Comparison of ENCODE assay signal across 8 cellular contexts in genomic region chr16:81003610-81004460, GRCh38. TPM values are rescaled to one million over a fixed set of nuclear protein-coding genes. Genes with fewer than 3 reads are reported as not detected.
DNase-seq lines count a peak whose midpoint lies in the region; ATAC-seq lines count a peak whose summit lies in the region.

No MANE protein-coding gene starts in this region.

- H3K4me2 ChIP-seq in mesendoderm (ENCODE audit: low read length), result no peak overlapping the region

- no peak overlapping the region for H2BK15ac ChIP-seq in mesendoderm (replicated peaks; ENCODE audit: low read depth)

- no peaks in the 10 kb centered on the region for H3K27me3 ChIP-seq in mesendoderm (ENCODE audit: insufficient read depth, low read length, poor library complexity)

- H3K4ac ChIP-seq in mesendoderm (ENCODE audit: low read depth, low read length), result no peak overlapping the region

- no peak overlapping the region for H3K4me3 ChIP-seq in mesendoderm (ENCODE audit: low read length)

- no peak overlapping the region for H3K23ac ChIP-seq in mesendoderm (ENCODE audit: low read length)

- H3K36me3 ChIP-seq in mesendoderm (ENCODE audit: control insufficient read depth, insufficient read depth, low read length), result no peaks in the 10 kb centered on the region

- no peak overlapping the region for H3K9ac ChIP-seq in mesendoderm (ENCODE audit: low read length)

- no peak overlapping the region for H3K56ac ChIP-seq in mesendoderm (ENCODE audit: low read length)

- H3K4me3 Mint-ChIP-seq in activated naive CD8-positive, alpha-beta T cell treated with anti-CD3 and anti-CD28 coated beads, Interleukin-2, amount 50 U/mL, for 24 hours, result peak overlapping the region; percentile 98
- peak overlapping the region; percentile 79 for H3K4me3 Mint-ChIP-seq in memory B cell

- peaks cover 23% of the 10 kb centered on the region for H3K36me3 Mint-ChIP-seq in activated naive CD8-positive, alpha-beta T cell treated with anti-CD3 and anti-CD28 coated beads, Interleukin-2, amount 50 U/mL, for 24 hours (ENCODE audit: low read depth)
- H3K36me3 Mint-ChIP-seq in memory B cell, result peaks cover 8% of the 10 kb centered on the region

- H3K4me1 ChIP-seq in mesendoderm (ENCODE audit: control insufficient read depth, low read depth, low read length), result no peaks in the 10 kb centered on the region

- H3K79me1 ChIP-seq in mesendoderm (ENCODE audit: low read length), result peaks cover 16% of the 10 kb centered on the region

- H3K79me2 ChIP-seq in mesendoderm (ENCODE audit: control insufficient read depth, insufficient read depth, low read length), result peaks cover 73% of the 10 kb centered on the region

- H3K18ac ChIP-seq in mesendoderm (ENCODE audit: low read length), result no peak overlapping the region

- no peaks in the 10 kb centered on the region for H3K9me3 Mint-ChIP-seq in activated naive CD8-positive, alpha-beta T cell treated with anti-CD3 and anti-CD28 coated beads, Interleukin-2, amount 50 U/mL, for 24 hours
- H3K9me3 Mint-ChIP-seq in memory B cell, result no peaks in the 10 kb centered on the region

- no peak overlapping the region for H2BK120ac ChIP-seq in mesendoderm (ENCODE audit: low read depth, low read length)

- ATAC-seq in activated naive CD8-positive, alpha-beta T cell treated with anti-CD3 and anti-CD28 coated beads, Interleukin-2, amount 50 U/mL, for 24 hours, result peak; percentile 14
- ATAC-seq in memory B cell (ENCODE audit: low read depth) (no peak), HG03159 (IDR thresholded peaks at IDR 0.05; ENCODE audit: unreplicated experiment) (no peak)

- no peak overlapping the region for H4K5ac ChIP-seq in mesendoderm (ENCODE audit: low read length)

- H2AK5ac ChIP-seq in mesendoderm (ENCODE audit: low read length), result no peak overlapping the region

- peak; percentile 39 for DNase-seq in stimulated activated CD4-positive, alpha-beta T cell treated with anti-CD3 and anti-CD28 coated beads, Interleukin-15, amount 100 ng/mL, for 24 hours
- no peak for DNase-seq in stimulated activated CD4-positive, alpha-beta T cell treated with anti-CD3 and anti-CD28 coated beads, Interleukin-4, amount 100 ng/mL, for 1 hour
- no peak for DNase-seq in activated naive CD8-positive, alpha-beta T cell treated with anti-CD3 and anti-CD28 coated beads, Interleukin-2, amount 50 U/mL, for 24 hours
- no peak for DNase-seq in memory B cell (ENCODE audit: low spot score in 2 of 2)
- no peak for DNase-seq in mesendoderm
- DNase-seq in glomerular visceral epithelial cell (ENCODE audit: extremely low spot score), result no peak
- DNase-seq in NCI-H187 treated with DMSO at 0.1 percent for 48 hours (lab: John Stamatoyannopoulos, UW), result no peak

- no peak overlapping the region for H3K27ac ChIP-seq in mesendoderm (ENCODE audit: low read depth, low read length)

- H4K8ac ChIP-seq in mesendoderm (ENCODE audit: low read depth, low read length), result no peak overlapping the region

- peaks cover 84% of the 10 kb centered on the region for H3K4me1 Mint-ChIP-seq in activated naive CD8-positive, alpha-beta T cell treated with anti-CD3 and anti-CD28 coated beads, Interleukin-2, amount 50 U/mL, for 24 hours
- peaks cover 38% of the 10 kb centered on the region for H3K4me1 Mint-ChIP-seq in memory B cell

- H3K27me3 Mint-ChIP-seq in activated naive CD8-positive, alpha-beta T cell treated with anti-CD3 and anti-CD28 coated beads, Interleukin-2, amount 50 U/mL, for 24 hours, result peaks cover 7% of the 10 kb centered on the region
- H3K27me3 Mint-ChIP-seq in memory B cell, result no peaks in the 10 kb centered on the region

- no peak overlapping the region for H2BK5ac ChIP-seq in mesendoderm (ENCODE audit: low read length)

- H3K27ac Mint-ChIP-seq in activated naive CD8-positive, alpha-beta T cell treated with anti-CD3 and anti-CD28 coated beads, Interleukin-2, amount 50 U/mL, for 24 hours, result peak overlapping the region; percentile 87
- H3K27ac Mint-ChIP-seq in memory B cell, result peak overlapping the region; percentile 35

- no CpG with 5 or more reads among the region's 11 CpGs for WGBS in mesendoderm (ENCODE audit: extremely low coverage, insufficient coverage, low lambda C conversion rate)

RNA-seq across cellular contexts. Expression of gene CMC2, which starts 2.9 kb away (rescaled TPM):
- polyA plus RNA-seq in mesendoderm (2013, experiment 1 of 2), result 181 TPM
- 174 TPM for polyA plus RNA-seq in mesendoderm (2013, experiment 2 of 2)

RNA-seq across cellular contexts. Expression of gene CENPN, which starts 3.2 kb away (rescaled TPM):
- 80.1 TPM for polyA plus RNA-seq in mesendoderm (2013, experiment 1 of 2)
- 73.8 TPM for polyA plus RNA-seq in mesendoderm (2013, experiment 2 of 2)

RNA-seq across cellular contexts. Expression of gene ATMIN, which starts 31.8 kb away (rescaled TPM):
- 42.0 TPM for polyA plus RNA-seq in mesendoderm (2013, experiment 1 of 2)
- 45.1 TPM for polyA plus RNA-seq in mesendoderm (2013, experiment 2 of 2)
